In the genomic region with DNA sequence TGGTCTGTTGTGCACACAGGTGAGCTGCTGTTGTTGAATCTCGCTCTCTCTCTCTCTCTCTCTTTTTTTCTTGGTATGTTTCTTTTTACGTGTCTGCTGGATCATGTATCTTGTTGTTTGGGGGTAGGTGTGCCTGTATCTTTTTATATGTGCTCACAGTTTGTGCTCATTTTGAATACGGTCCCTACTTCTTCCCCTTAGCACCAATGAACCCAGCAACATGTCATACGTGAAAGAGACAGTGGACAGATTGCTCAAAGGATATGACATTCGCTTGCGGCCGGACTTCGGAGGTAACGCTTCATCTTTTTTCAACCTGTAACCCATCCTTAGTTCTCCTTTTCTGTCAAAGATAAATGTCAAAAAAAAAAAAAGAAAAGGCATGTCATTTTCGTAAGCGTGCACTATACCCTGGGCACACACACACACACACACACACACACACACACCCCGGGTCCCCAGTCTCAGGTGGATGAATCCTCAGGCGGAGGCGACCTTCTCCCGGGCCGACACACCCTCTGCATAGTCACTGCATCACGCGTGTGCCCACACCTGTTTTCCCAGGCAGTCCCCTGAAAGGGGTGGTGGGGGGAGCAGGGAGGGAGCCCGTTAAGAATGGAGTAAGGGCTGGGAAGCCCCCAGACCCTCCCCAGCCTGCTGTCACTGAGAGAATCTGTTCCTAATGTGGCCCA, we compare ENCODE assay signal across 8 cellular contexts.
DNase-seq lines count a peak whose midpoint lies in the region; TF ChIP-seq lines count a peak whose summit lies in the region.

No MANE protein-coding gene starts in this region.

- peak overlapping the region; percentile 49 for H3K4me3 ChIP-seq in HL-60 (replicated peaks; ENCODE audit: insufficient read depth, low read length)
- peak overlapping the region; percentile 71 for H3K4me3 ChIP-seq in brain microvascular endothelial cell (ENCODE audit: low read depth, low read length)
- peak overlapping the region; percentile 63 to 76 for H3K4me3 ChIP-seq in stomach smooth muscle (ENCODE audit: low read length in 2 of 2)

- in situ Hi-C loops in brain microvascular endothelial cell (cut with HindIII; ENCODE audit: low pct_ligation_motif_present, low sequenced_read_pairs): no loop called here

- H3K9ac ChIP-seq in stomach smooth muscle (ENCODE audit: low read length in 2 of 2): peak overlapping the region; percentile 22 to 30

- no peak overlapping the region for H3K27ac ChIP-seq in HL-60 (replicated peaks)
- H3K27ac ChIP-seq in brain microvascular endothelial cell: no peak overlapping the region
- H3K27ac ChIP-seq in stomach smooth muscle (ENCODE audit: low read length): no peak overlapping the region

- H3K27me3 ChIP-seq in HL-60 (ENCODE audit: insufficient read depth, poor library complexity, severe bottlenecking): peaks cover 3% of the 10 kb centered on the region
- no peaks in the 10 kb centered on the region for H3K27me3 ChIP-seq in brain microvascular endothelial cell (replicated peaks)
- peaks cover 4 to 8% of the 10 kb centered on the region in 2 donors for H3K27me3 ChIP-seq in stomach smooth muscle (ENCODE audit: control insufficient read depth in 1 of 2, insufficient read depth in 2 of 2, low read length in 2 of 2)

- DNase-seq in ELF-1 (ENCODE audit: low read depth, low spot score): peak; percentile 0
- DNase-seq in HL-60 (ENCODE audit: low read depth in 1 of 2, low spot score in 1 of 2): peak in 1 of 2 experiments; percentile 32
- DNase-seq in brain microvascular endothelial cell: no peak
- DNase-seq in kidney tubule cell (ENCODE audit: low spot score): peak; percentile 30
- DNase-seq in cerebellar nuclear complex (lab: John Stamatoyannopoulos, UW): no peak
- DNase-seq in stimulated activated CD4-positive, alpha-beta T cell treated with anti-CD3 and anti-CD28 coated beads, Interleukin-2, amount 100 ng/mL, for 24 hours: no peak
- DNase-seq in Kasumi-1 (lab: John Stamatoyannopoulos, UW): no peak

- H3K36me3 ChIP-seq in brain microvascular endothelial cell (replicated peaks) (no peaks in the 10 kb centered on the region), stomach smooth muscle (ENCODE audit: control insufficient read depth in 2 of 2, insufficient read depth in 2 of 2, low read length in 2 of 2) (no peaks in the 10 kb centered on the region)

- peaks cover 8% of the 10 kb centered on the region for H3K4me1 ChIP-seq in stomach smooth muscle (ENCODE audit: control insufficient read depth, insufficient read depth, low read length)

- TF ChIP-seq CTCF in HL-60 (IDR thresholded peaks at IDR 0.05; ENCODE audit: insufficient read depth, low read length) (no peak), brain microvascular endothelial cell (IDR thresholded peaks at IDR 0.05; ENCODE audit: low read depth, low read length, missing control alignments) (no peak)

- H3K9me3 ChIP-seq in stomach smooth muscle (ENCODE audit: control insufficient read depth in 2 of 2, low read length in 2 of 2): no peaks in the 10 kb centered on the region

Comparison
In these comparisons a context has a peak if more than half of its experiments do, and no peak if none do; other contexts are left out.
1. DNase-seq: peak in ELF-1 (single experiment) and kidney tubule cell (single experiment); none in brain microvascular endothelial cell (single experiment), cerebellar nuclear complex (0 of 2), stimulated activated CD4-positive, alpha-beta T cell treated with anti-CD3 and anti-CD28 coated beads, Interleukin-2, amount 100 ng/mL, for 24 hours (0 of 2) and Kasumi-1 (0 of 2).
2. Peak in every context shown above with its lines, with median percentiles within 50 percentile points of each other: H3K4me3 ChIP-seq.